8 cellular contexts compared by ENCODE assay signal in genomic region chr5:146041180-146041789, GRCh38.
A peak's percentile ranks its signal among the peaks of the same experiment; 100 is the strongest.
DNase-seq lines count a peak whose midpoint lies in the region; ATAC-seq and TF ChIP-seq lines count a peak whose summit lies in the region.

No MANE protein-coding gene starts in this region.

- H3K36me3 Mint-ChIP-seq in stimulated activated effector memory CD8-positive, alpha-beta T cell treated with anti-CD3 and anti-CD28 coated beads, Interleukin-12 subunit alpha, Interleukin-12 subunit beta, amount 100 ng/mL, for 72 hours, result no peaks in the 10 kb centered on the region

- no peak overlapping the region for H3K27ac ChIP-seq in dorsolateral prefrontal cortex

- peak in 43 of 56 donors; percentile 14 to 52 (median 31) for TF ChIP-seq CTCF in dorsolateral prefrontal cortex (IDR thresholded peaks at IDR 0.05 in 54 of 56, conservative IDR thresholded peaks at IDR 0.05 in 2 of 56; ENCODE audit: low read depth in 1 of 56, partially characterized antibody in 56 of 56)

- peak; percentile 69 for ATAC-seq in GM19328 (IDR thresholded peaks at IDR 0.05; ENCODE audit: unreplicated experiment)
- ATAC-seq in stimulated activated effector memory CD8-positive, alpha-beta T cell treated with anti-CD3 and anti-CD28 coated beads, Interleukin-12 subunit alpha, Interleukin-12 subunit beta, amount 100 ng/mL, for 72 hours, result peak; percentile 22

- H3K4me1 Mint-ChIP-seq in stimulated activated effector memory CD8-positive, alpha-beta T cell treated with anti-CD3 and anti-CD28 coated beads, Interleukin-12 subunit alpha, Interleukin-12 subunit beta, amount 100 ng/mL, for 72 hours, result no peaks in the 10 kb centered on the region

- DNase-seq in AG08395 (ENCODE audit: low spot score) (peak; percentile 35), dorsolateral prefrontal cortex (no peak), NCI-H2107 treated with DMSO at 0.1 percent for 48 hours (lab: John Stamatoyannopoulos, UW; ENCODE audit: unreplicated experiment) (no peak), HK-2 (ENCODE audit: unreplicated experiment) (no peak), epidermal melanocyte (ENCODE audit: insufficient read length, low spot score) (no peak)
- no peak for DNase-seq in stimulated activated effector memory CD8-positive, alpha-beta T cell treated with anti-CD3 and anti-CD28 coated beads, Interleukin-12 subunit alpha, Interleukin-12 subunit beta, amount 100 ng/mL, for 72 hours (ENCODE audit: low spot score in 2 of 2)

- no peaks in the 10 kb centered on the region for H3K27me3 ChIP-seq in dorsolateral prefrontal cortex

- H3K4me3 Mint-ChIP-seq in stimulated activated effector memory CD8-positive, alpha-beta T cell treated with anti-CD3 and anti-CD28 coated beads, Interleukin-12 subunit alpha, Interleukin-12 subunit beta, amount 100 ng/mL, for 72 hours, result no peak overlapping the region

- H3K27ac Mint-ChIP-seq in stimulated activated effector memory CD8-positive, alpha-beta T cell treated with anti-CD3 and anti-CD28 coated beads, Interleukin-12 subunit alpha, Interleukin-12 subunit beta, amount 100 ng/mL, for 72 hours, result no peak overlapping the region

- no peak overlapping the region for H3K4me3 ChIP-seq in dorsolateral prefrontal cortex

- TF ChIP-seq RAD21 in Ishikawa (IDR thresholded peaks at IDR 0.05; ENCODE audit: low read depth), result peak; percentile 47

- no peaks in the 10 kb centered on the region for H3K9me3 Mint-ChIP-seq in stimulated activated effector memory CD8-positive, alpha-beta T cell treated with anti-CD3 and anti-CD28 coated beads, Interleukin-12 subunit alpha, Interleukin-12 subunit beta, amount 100 ng/mL, for 72 hours

- intact Hi-C loops in dorsolateral prefrontal cortex (cut with DNase I), result no loop called here

- TF ChIP-seq EP300 in Ishikawa (IDR thresholded peaks at IDR 0.05; ENCODE audit: borderline replicate concordance), result no peak

TF ChIP-seq in Ishikawa, 13 proteins besides CTCF, POLR2A, EP300 and RAD21:
- no peak for TF ChIP-seq REST (IDR thresholded peaks at IDR 0.05; ENCODE audit: low read depth)
- TF ChIP-seq TEAD4 (IDR thresholded peaks at IDR 0.05), result no peak
- TF ChIP-seq NFIC (IDR thresholded peaks at IDR 0.05), result no peak
- TF ChIP-seq, protein P1, sequence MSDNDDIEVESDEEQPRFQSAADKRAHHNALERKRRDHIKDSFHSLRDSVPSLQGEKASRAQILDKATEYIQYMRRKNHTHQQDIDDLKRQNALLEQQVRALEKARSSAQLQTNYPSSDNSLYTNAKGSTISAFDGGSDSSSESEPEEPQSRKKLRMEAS (IDR thresholded peaks at IDR 0.05), result no peak
- no peak for TF ChIP-seq YY1 (IDR thresholded peaks at IDR 0.05; ENCODE audit: low read depth)
- no peak for TF ChIP-seq TCF12 (IDR thresholded peaks at IDR 0.05; ENCODE audit: low read depth)
- TF ChIP-seq ZBTB7A (IDR thresholded peaks at IDR 0.05; ENCODE audit: low read depth), result no peak
- no peak for TF ChIP-seq EGR1 (IDR thresholded peaks at IDR 0.05)
- TF ChIP-seq FOXM1 (IDR thresholded peaks at IDR 0.05; ENCODE audit: borderline replicate concordance, low read depth), result no peak
- no peak for TF ChIP-seq CEBPB (IDR thresholded peaks at IDR 0.05)
- no peak for TF ChIP-seq TAF1 (IDR thresholded peaks at IDR 0.05; ENCODE audit: low read depth)
- TF ChIP-seq USF1 (IDR thresholded peaks at IDR 0.05), result no peak
